Comparison of ENCODE assay signal across 31 cellular contexts in genomic region chr1:159804924-159805323, GRCh38. TPM values are rescaled to one million over a fixed set of nuclear protein-coding genes. Genes with fewer than 3 reads are reported as not detected.
DNase-seq lines count a peak whose midpoint lies in the region; ATAC-seq, FAIRE-seq and TF ChIP-seq lines count a peak whose summit lies in the region.
"Had no signal": no experiment of that assay in that cellular context is flagged by ENCODE, and none has a peak within 500 bp of the region (broad histone marks: within the 10 kb centered on the region; RNA-seq: fewer than 3 reads in every experiment).

No MANE protein-coding gene starts in this region.

- peak; percentile 83 for DNase-seq in ELR (ENCODE audit: low read depth)
- peak; percentile 17 for DNase-seq in RKO (ENCODE audit: low spot score)
- DNase-seq in endothelial cell of umbilical vein (ENCODE audit: low read depth, low spot score) = no peak
- no peak for DNase-seq in natural killer cell treated with Interleukin-12 subunit alpha and Interleukin-12 subunit beta and Interleukin-15 and Interleukin-18, amount 100 ng/mL, for 72 hours (ENCODE audit: low spot score)
- no peak for DNase-seq in epidermal melanocyte (ENCODE audit: insufficient read length, low spot score)
- no peak for DNase-seq in NCI-H446 (lab: John Stamatoyannopoulos, UW)
- DNase-seq in NCI-H128 (lab: John Stamatoyannopoulos, UW; ENCODE audit: unreplicated experiment) = no peak
- no peak for DNase-seq in stimulated activated CD4-positive, alpha-beta T cell treated with anti-CD3 and anti-CD28 coated beads, Interleukin-4, amount 100 ng/mL, for 1 hour
- DNase-seq: activated CD4-positive, alpha-beta T cell treated with anti-CD3 and anti-CD28 coated beads for 4 hours; activated naive CD4-positive, alpha-beta T cell treated with anti-CD3 and anti-CD28 coated beads, Interleukin-2, amount 10 ng/mL, durations not matched to agents 7 days and 5 days; activated T-cell treated with anti-CD3 and anti-CD28 coated beads, Interleukin-2, amount 50 U/mL, for 4 hours; aorta; head of caudate nucleus; KBM-7; left lung; MV-4-11; naive thymus-derived CD8-positive, alpha-beta T cell; NCI-H2029; NCI-H2227 treated with DMSO at 0.1 percent for 48 hours; OCI-M1; ovary; sigmoid colon had no signal

- H3K27me3 ChIP-seq in endothelial cell of umbilical vein (ENCODE audit: control insufficient read depth in 2 of 2, insufficient read depth in 2 of 2, low read length in 2 of 2) = peaks cover 0 to 2% of the 10 kb centered on the region in 2 experiments
- H3K27me3 ChIP-seq: left lung, ovary, sigmoid colon had no signal

- no peak overlapping the region for H3K4me2 ChIP-seq in endothelial cell of umbilical vein (ENCODE audit: insufficient read depth, low read length)

- H3K4me3 Mint-ChIP-seq in natural killer cell treated with Interleukin-12 subunit alpha and Interleukin-12 subunit beta and Interleukin-15 and Interleukin-18, amount 100 ng/mL, for 72 hours = peak overlapping the region; percentile 82
- H3K4me3 Mint-ChIP-seq: activated naive CD4-positive, alpha-beta T cell treated with anti-CD3 and anti-CD28 coated beads, Interleukin-2, amount 10 ng/mL, durations not matched to agents 7 days and 5 days; activated T-cell treated with anti-CD3 and anti-CD28 coated beads, Interleukin-2, amount 50 U/mL, for 4 hours; mesothelial cell of epicardium had no signal

- H3K79me2 ChIP-seq in endothelial cell of umbilical vein (ENCODE audit: control insufficient read depth, insufficient read depth, low read length) = no peaks in the 10 kb centered on the region

- H3K27me3 Mint-ChIP-seq in natural killer cell treated with Interleukin-12 subunit alpha and Interleukin-12 subunit beta and Interleukin-15 and Interleukin-18, amount 100 ng/mL, for 72 hours = no peaks in the 10 kb centered on the region

- no peak overlapping the region for H3K27ac Mint-ChIP-seq in natural killer cell treated with Interleukin-12 subunit alpha and Interleukin-12 subunit beta and Interleukin-15 and Interleukin-18, amount 100 ng/mL, for 72 hours
- H3K27ac Mint-ChIP-seq: activated naive CD4-positive, alpha-beta T cell treated with anti-CD3 and anti-CD28 coated beads, Interleukin-2, amount 10 ng/mL, durations not matched to agents 7 days and 5 days; mesothelial cell of epicardium had no signal

- no peaks in the 10 kb centered on the region for H3K9me3 Mint-ChIP-seq in natural killer cell treated with Interleukin-12 subunit alpha and Interleukin-12 subunit beta and Interleukin-15 and Interleukin-18, amount 100 ng/mL, for 72 hours
- H3K9me3 Mint-ChIP-seq: activated naive CD4-positive, alpha-beta T cell treated with anti-CD3 and anti-CD28 coated beads, Interleukin-2, amount 10 ng/mL, durations not matched to agents 7 days and 5 days; activated T-cell treated with anti-CD3 and anti-CD28 coated beads, Interleukin-2, amount 50 U/mL, for 4 hours; mesothelial cell of epicardium; naive thymus-derived CD8-positive, alpha-beta T cell had no signal

- no peak for TF ChIP-seq POLR2A in endothelial cell of umbilical vein (IDR thresholded peaks at IDR 0.05; ENCODE audit: low read depth, low read length)

- H3K27ac ChIP-seq in endothelial cell of umbilical vein (ENCODE audit: insufficient read depth, low read depth, low read length) = no peak overlapping the region
- H3K27ac ChIP-seq: C4-2B, left lung, sigmoid colon had no signal

- ATAC-seq in natural killer cell treated with Interleukin-12 subunit alpha and Interleukin-12 subunit beta and Interleukin-15 and Interleukin-18, amount 100 ng/mL, for 72 hours = no peak
- ATAC-seq: activated T-cell treated with anti-CD3 and anti-CD28 coated beads, Interleukin-2, amount 50 U/mL, for 4 hours; left lung; naive thymus-derived CD8-positive, alpha-beta T cell had no signal

- peaks cover 78 to 80% of the 10 kb centered on the region in 2 donors for H3K4me1 Mint-ChIP-seq in natural killer cell treated with Interleukin-12 subunit alpha and Interleukin-12 subunit beta and Interleukin-15 and Interleukin-18, amount 100 ng/mL, for 72 hours (ENCODE audit: low read depth in 2 of 2)
- H3K4me1 Mint-ChIP-seq: mesothelial cell of epicardium had no signal

- BruUV-seq in endothelial cell of umbilical vein (replicated peaks; lab: Mats Ljungman, UMichigan) = no TSS peak

- POLR2A ChIA-PET in endothelial cell of umbilical vein (lab: Charles Lee) = no interaction called here

- no peaks in the 10 kb centered on the region for H4K20me1 ChIP-seq in endothelial cell of umbilical vein (replicated peaks; ENCODE audit: control insufficient read depth, extremely low read depth, insufficient read depth, low read length)

- no peak overlapping the region for H2AFZ ChIP-seq in endothelial cell of umbilical vein (ENCODE audit: low read depth, low read length)

- FAIRE-seq in endothelial cell of umbilical vein (lab: Jason Lieb, UNC) = no peak
- FAIRE-seq: H1 had no signal

- intact Hi-C loops in endothelial cell of umbilical vein (cut with micrococcal nuclease) = no loop called here

- H3K36me3 Mint-ChIP-seq in natural killer cell treated with Interleukin-12 subunit alpha and Interleukin-12 subunit beta and Interleukin-15 and Interleukin-18, amount 100 ng/mL, for 72 hours = no peaks in the 10 kb centered on the region
- H3K36me3 Mint-ChIP-seq: activated naive CD4-positive, alpha-beta T cell treated with anti-CD3 and anti-CD28 coated beads, Interleukin-2, amount 10 ng/mL, durations not matched to agents 7 days and 5 days; mesothelial cell of epicardium had no signal

- no peaks in the 10 kb centered on the region for H3K4me1 ChIP-seq in endothelial cell of umbilical vein (ENCODE audit: control insufficient read depth, extremely low read depth, insufficient read depth, low read length)
- H3K4me1 ChIP-seq: sigmoid colon had no signal

- H3K9me1 ChIP-seq in endothelial cell of umbilical vein (replicated peaks; ENCODE audit: control insufficient read depth, extremely low read depth, insufficient read depth, low read length) = no peaks in the 10 kb centered on the region

- no peak overlapping the region for H3K9ac ChIP-seq in endothelial cell of umbilical vein (replicated peaks; ENCODE audit: extremely low read depth, insufficient read depth, low read length)

- H3K4me3 ChIP-seq in endothelial cell of umbilical vein (replicated peaks in 1 of 3; ENCODE audit: insufficient read depth in 1 of 3, low read depth in 1 of 3, low read length in 3 of 3) = no peak overlapping the region
- H3K4me3 ChIP-seq: left lung, ovary, sigmoid colon had no signal

- no peaks in the 10 kb centered on the region for H3K9me3 ChIP-seq in endothelial cell of umbilical vein (replicated peaks; ENCODE audit: control insufficient read depth, insufficient read depth, low read length)
- H3K9me3 ChIP-seq: left lung, ovary, sigmoid colon had no signal

- TF ChIP-seq CTCF in endothelial cell of umbilical vein (IDR thresholded peaks at IDR 0.05; ENCODE audit: extremely low read depth in 1 of 2, insufficient read depth in 1 of 2, low read depth in 1 of 2, low read length in 2 of 2) = no peak

- CTCF ChIA-PET in endothelial cell of umbilical vein (lab: Charles Lee) = interaction anchor here (1.0 to 11.5 kb wide), 4 partner anchors 15 to 203 kb away, joined by 5 to 623 read pairs (median 9); no protein-coding TSS in a partner anchor

- dilution Hi-C loops in endothelial cell of umbilical vein (cut with MboI; ENCODE audit: extremely low pct_ligation_motif_present, low sequenced_read_pairs) = no loop called here

- H3K36me3 ChIP-seq in endothelial cell of umbilical vein (ENCODE audit: control insufficient read depth in 2 of 2, extremely low read depth in 1 of 2, insufficient read depth in 2 of 2, low read length in 2 of 2) = no peaks in the 10 kb centered on the region
- H3K36me3 ChIP-seq: ovary, sigmoid colon had no signal

RNA-seq across cellular contexts. Expression of gene FCRL6, which starts 2.8 kb away (rescaled TPM):
- total RNA-seq in endothelial cell of umbilical vein = not detected in 2 replicates
- polyA plus RNA-seq in endothelial cell of umbilical vein = 0.06 and 0.25 TPM in 2 replicates
- 0.11 TPM in 1 of 2 replicates, not detected in the other for polyA plus RNA-seq in endothelial cell of umbilical vein (2011; cell fraction: cytosol; rRNA removed)
- 0.71 and 0.95 TPM in 2 replicates for polyA plus RNA-seq in endothelial cell of umbilical vein (2011; cell fraction: nucleus; rRNA removed)
- polyA plus RNA-seq in endothelial cell of umbilical vein (2012) = 0.27 TPM in 1 of 2 replicates, not detected in the other
- polyA minus RNA-seq in endothelial cell of umbilical vein = not detected in 2 replicates
- polyA minus RNA-seq in endothelial cell of umbilical vein (2011; cell fraction: cytosol; rRNA and poly(A)+ RNA removed) = not detected
- polyA minus RNA-seq in endothelial cell of umbilical vein (2011; cell fraction: nucleus; rRNA and poly(A)+ RNA removed) = not detected in 2 replicates
- total RNA-seq in natural killer cell treated with Interleukin-12 subunit alpha and Interleukin-12 subunit beta and Interleukin-15 and Interleukin-18, amount 100 ng/mL, for 72 hours = under 1 TPM in 1 of 2 donors, not detected in 1; 0.81 TPM
- total RNA-seq: cerebellum, G401, H1, sigmoid colon, urinary bladder had no signal
- polyA plus RNA-seq: AG04450, H1 had no signal

RNA-seq across cellular contexts. Expression of gene SLAMF8, which starts 21.7 kb away (rescaled TPM):
- total RNA-seq in endothelial cell of umbilical vein = not detected in 2 replicates
- not detected in 2 replicates for polyA plus RNA-seq in endothelial cell of umbilical vein
- polyA plus RNA-seq in endothelial cell of umbilical vein (2011; cell fraction: cytosol; rRNA removed) = not detected in 2 replicates
- polyA plus RNA-seq in endothelial cell of umbilical vein (2011; cell fraction: nucleus; rRNA removed) = not detected in 2 replicates
- polyA plus RNA-seq in endothelial cell of umbilical vein (2012) = not detected in 2 replicates
- not detected in 2 replicates for polyA minus RNA-seq in endothelial cell of umbilical vein
- not detected for polyA minus RNA-seq in endothelial cell of umbilical vein (2011; cell fraction: cytosol; rRNA and poly(A)+ RNA removed)
- polyA minus RNA-seq in endothelial cell of umbilical vein (2011; cell fraction: nucleus; rRNA and poly(A)+ RNA removed) = not detected in 2 replicates
- total RNA-seq in natural killer cell treated with Interleukin-12 subunit alpha and Interleukin-12 subunit beta and Interleukin-15 and Interleukin-18, amount 100 ng/mL, for 72 hours = 1 to 10 TPM in 1 of 2 donors, under 1 TPM in 1; 0.29 to 2.1 TPM
- total RNA-seq: cerebellum, G401, H1, mesothelial cell of epicardium had no signal
- polyA plus RNA-seq: AG04450, H1 had no signal

RNA-seq across cellular contexts. Expression of gene DUSP23, which starts 24.2 kb away (rescaled TPM):
- 82.5 and 126 TPM in 2 replicates for total RNA-seq in endothelial cell of umbilical vein
- 197 and 295 TPM in 2 replicates for polyA plus RNA-seq in endothelial cell of umbilical vein
- 167 and 177 TPM in 2 replicates for polyA plus RNA-seq in endothelial cell of umbilical vein (2011; cell fraction: cytosol; rRNA removed)
- 62.9 and 68.0 TPM in 2 replicates for polyA plus RNA-seq in endothelial cell of umbilical vein (2011; cell fraction: nucleus; rRNA removed)
- polyA plus RNA-seq in endothelial cell of umbilical vein (2012) = 120 and 130 TPM in 2 replicates
- 37.7 and 46.3 TPM in 2 replicates for polyA minus RNA-seq in endothelial cell of umbilical vein
- not detected for polyA minus RNA-seq in endothelial cell of umbilical vein (2011; cell fraction: cytosol; rRNA and poly(A)+ RNA removed)
- 11.5 and 14.8 TPM in 2 replicates for polyA minus RNA-seq in endothelial cell of umbilical vein (2011; cell fraction: nucleus; rRNA and poly(A)+ RNA removed)
- 10 to 100 TPM; 10.7 to 14.4 TPM for total RNA-seq in natural killer cell treated with Interleukin-12 subunit alpha and Interleukin-12 subunit beta and Interleukin-15 and Interleukin-18, amount 100 ng/mL, for 72 hours

RNA-seq across cellular contexts. Expression of gene VSIG8, which starts 57.5 kb away (rescaled TPM):
- total RNA-seq in endothelial cell of umbilical vein = 0.18 TPM in 1 of 2 replicates, not detected in the other
- polyA plus RNA-seq in endothelial cell of umbilical vein = not detected in 2 replicates
- polyA plus RNA-seq in endothelial cell of umbilical vein (2011; cell fraction: cytosol; rRNA removed) = 0.09 TPM in 1 of 2 replicates, not detected in the other
- not detected in 2 replicates for polyA plus RNA-seq in endothelial cell of umbilical vein (2011; cell fraction: nucleus; rRNA removed)
- not detected in 2 replicates for polyA plus RNA-seq in endothelial cell of umbilical vein (2012)
- polyA minus RNA-seq in endothelial cell of umbilical vein = not detected in 2 replicates
- not detected for polyA minus RNA-seq in endothelial cell of umbilical vein (2011; cell fraction: cytosol; rRNA and poly(A)+ RNA removed)
- not detected in 2 replicates for polyA minus RNA-seq in endothelial cell of umbilical vein (2011; cell fraction: nucleus; rRNA and poly(A)+ RNA removed)
- total RNA-seq in natural killer cell treated with Interleukin-12 subunit alpha and Interleukin-12 subunit beta and Interleukin-15 and Interleukin-18, amount 100 ng/mL, for 72 hours = not detected
- total RNA-seq: activated CD8-positive, alpha-beta memory T cell treated with anti-CD3 and anti-CD28 coated beads for 36 hours; activated T-cell treated with anti-CD3 and anti-CD28 coated beads, Interleukin-2, amount 50 U/mL, for 4 hours; G401; H1; left lung; mesothelial cell of epicardium; naive thymus-derived CD8-positive, alpha-beta T cell; sigmoid colon; T-helper 1 cell treated with Interleukin-12 subunit alpha and Interleukin-12 subunit beta and Interleukin-4 antibody, amounts not matched to agents 30 ng/mL and 1 ng/mL, for 36 hours; urinary bladder had no signal
- polyA plus RNA-seq: AG04450; H1; naive thymus-derived CD8-positive, alpha-beta T cell had no signal

Comparison
In these comparisons a context has a peak if more than half of its experiments do, and no peak if none do; other contexts are left out.
1. DNase-seq: peak in ELR (single experiment) and RKO (single experiment); none in endothelial cell of umbilical vein (single experiment), natural killer cell treated with Interleukin-12 subunit alpha and Interleukin-12 subunit beta and Interleukin-15 and Interleukin-18, amount 100 ng/mL, for 72 hours (single experiment), epidermal melanocyte (single experiment), NCI-H446 (0 of 2), NCI-H128 (single experiment) and stimulated activated CD4-positive, alpha-beta T cell treated with anti-CD3 and anti-CD28 coated beads, Interleukin-4, amount 100 ng/mL, for 1 hour (single experiment).